In genomic region chr22:35541254-35541748, GRCh38 we compare ENCODE assay signal across 10 cellular contexts. TPM values are rescaled to one million over a fixed set of nuclear protein-coding genes. Genes with fewer than 3 reads are reported as not detected.
DNase-seq lines count a peak whose midpoint lies in the region; ATAC-seq and TF ChIP-seq lines count a peak whose summit lies in the region.
"Had no signal": no experiment of that assay in that cellular context is flagged by ENCODE, and none has a peak within 500 bp of the region (broad histone marks: within the 10 kb centered on the region; RNA-seq: fewer than 3 reads in every experiment).

No MANE protein-coding gene starts in this region.

- peaks cover 10 to 20% (median 16%) of the 10 kb centered on the region in 3 donors for H3K4me1 Mint-ChIP-seq in CD8-positive, alpha-beta memory T cell
- peaks cover 10 to 26% of the 10 kb centered on the region in 2 donors for H3K4me1 Mint-ChIP-seq in stimulated activated naive B cell treated with anti-CD40 and anti-IgM and Interleukin-4, amounts not matched to agents 10 μg/mL and 1 μg/mL and 100 μg/mL, for 72 hours

- H3K9me3 ChIP-seq in CD8-positive, alpha-beta memory T cell (ENCODE audit: low read length), result no peaks in the 10 kb centered on the region
- H3K9me3 ChIP-seq in hepatocyte (ENCODE audit: low read depth), result no peaks in the 10 kb centered on the region
- no peaks in the 10 kb centered on the region for H3K9me3 ChIP-seq in psoas muscle

- peaks cover 21 to 44% of the 10 kb centered on the region in 2 donors for H3K27me3 Mint-ChIP-seq in CD8-positive, alpha-beta memory T cell
- peaks cover 55 to 58% of the 10 kb centered on the region in 2 donors for H3K27me3 Mint-ChIP-seq in stimulated activated naive B cell treated with anti-CD40 and anti-IgM and Interleukin-4, amounts not matched to agents 10 μg/mL and 1 μg/mL and 100 μg/mL, for 72 hours

- ATAC-seq in psoas muscle (no peak), GM18519 (IDR thresholded peaks at IDR 0.05; ENCODE audit: low FRiP score, unreplicated experiment) (no peak)
- no peak for ATAC-seq in stimulated activated naive B cell treated with anti-CD40 and anti-IgM and Interleukin-4, amounts not matched to agents 10 μg/mL and 1 μg/mL and 100 μg/mL, for 72 hours (replicated peaks)

- no peak for DNase-seq in CD8-positive, alpha-beta memory T cell
- DNase-seq in NCI-H69 (lab: John Stamatoyannopoulos, UW) (peak; percentile 73), hepatocyte (ENCODE audit: low spot score) (peak; percentile 44), psoas muscle (no peak), Ammon's horn (ENCODE audit: low spot score) (no peak)
- no peak for DNase-seq in activated CD8-positive, alpha-beta memory T cell treated with anti-CD3 and anti-CD28 coated beads, Interleukin-2, amount 50 U/mL, for 4 hours
- no peak for DNase-seq in stimulated activated naive B cell treated with anti-CD40 and anti-IgM and Interleukin-4, amounts not matched to agents 10 μg/mL and 1 μg/mL and 100 μg/mL, for 72 hours
- DNase-seq: NCI-H526 treated with DMSO at 0.1 percent for 48 hours had no signal

- peaks cover 15% of the 10 kb centered on the region for H3K27me3 ChIP-seq in CD8-positive, alpha-beta memory T cell (ENCODE audit: insufficient read depth, low read length, poor library complexity, severe bottlenecking)
- H3K27me3 ChIP-seq in hepatocyte (peaks cover 37% of the 10 kb centered on the region), psoas muscle (ENCODE audit: insufficient read depth in 3 of 3, low read length in 2 of 3) (peaks cover 0 to 6% (median 0%) of the 10 kb centered on the region in 3 donors)

- H3K9me3 Mint-ChIP-seq in CD8-positive, alpha-beta memory T cell, result no peaks in the 10 kb centered on the region
- H3K9me3 Mint-ChIP-seq in stimulated activated naive B cell treated with anti-CD40 and anti-IgM and Interleukin-4, amounts not matched to agents 10 μg/mL and 1 μg/mL and 100 μg/mL, for 72 hours, result peaks cover 0 to 5% of the 10 kb centered on the region in 2 donors

- H3K27ac Mint-ChIP-seq in CD8-positive, alpha-beta memory T cell, result no peak overlapping the region
- no peak overlapping the region for H3K27ac Mint-ChIP-seq in stimulated activated naive B cell treated with anti-CD40 and anti-IgM and Interleukin-4, amounts not matched to agents 10 μg/mL and 1 μg/mL and 100 μg/mL, for 72 hours

- peak overlapping the region; percentile 99 for H3K4me2 ChIP-seq in hepatocyte

- no peak overlapping the region for H2AFZ ChIP-seq in hepatocyte

- no peaks in the 10 kb centered on the region for H3K9me2 ChIP-seq in hepatocyte (replicated peaks; ENCODE audit: insufficient read depth)

- no peaks in the 10 kb centered on the region for H3K36me3 ChIP-seq in CD8-positive, alpha-beta memory T cell (ENCODE audit: insufficient read depth, low read length)
- no peaks in the 10 kb centered on the region for H3K36me3 ChIP-seq in hepatocyte (replicated peaks; ENCODE audit: insufficient read depth, low read depth)
- H3K36me3 ChIP-seq in psoas muscle (ENCODE audit: insufficient read depth in 1 of 2, low read depth in 1 of 2), result no peaks in the 10 kb centered on the region

- no peak overlapping the region for H3K27ac ChIP-seq in CD8-positive, alpha-beta memory T cell (ENCODE audit: low read depth, low read length)
- no peak overlapping the region for H3K27ac ChIP-seq in hepatocyte
- H3K27ac ChIP-seq in psoas muscle, result peak overlapping the region; percentile 88
- H3K27ac ChIP-seq: epithelial cell of prostate had no signal

- CTCF ChIA-PET in CD8-positive, alpha-beta memory T cell (lab: Charles Lee), result interaction anchor here (1.8 kb wide), 1 partner anchor 11 kb away, joined by 6 read pairs; no protein-coding TSS in a partner anchor

- H3K4me1 ChIP-seq in CD8-positive, alpha-beta memory T cell (ENCODE audit: insufficient read depth, low read length), result peaks cover 11% of the 10 kb centered on the region
- H3K4me1 ChIP-seq in hepatocyte (ENCODE audit: insufficient read depth) (peaks cover 10% of the 10 kb centered on the region), psoas muscle (peaks cover 11% of the 10 kb centered on the region)

- WGBS in hepatocyte (ENCODE audit: low lambda C conversion rate, missing lambda C conversion rate), result 5% methylated on average over 22 of the region's 28 CpGs
- WGBS in psoas muscle, 3 donors, result 15 to 25% (median 19%) methylated on average over 17 to 28 of the region's 28 CpGs

- no peaks in the 10 kb centered on the region for H3K79me2 ChIP-seq in hepatocyte

- H3K4me3 ChIP-seq in CD8-positive, alpha-beta memory T cell (ENCODE audit: low read length), result peak overlapping the region; percentile 15
- H3K4me3 ChIP-seq in hepatocyte (peak overlapping the region; percentile 58), psoas muscle (peak overlapping the region; percentile 71)

- H4K20me1 ChIP-seq in hepatocyte (ENCODE audit: insufficient read depth, poor library complexity, severe bottlenecking), result no peaks in the 10 kb centered on the region

- POLR2A ChIA-PET in CD8-positive, alpha-beta memory T cell (lab: Charles Lee), result interaction anchor here (0.6 kb wide), 1 partner anchor 192 kb away, joined by 4 read pairs; no protein-coding TSS in a partner anchor

- no peaks in the 10 kb centered on the region for H3K36me3 Mint-ChIP-seq in CD8-positive, alpha-beta memory T cell
- H3K36me3 Mint-ChIP-seq in stimulated activated naive B cell treated with anti-CD40 and anti-IgM and Interleukin-4, amounts not matched to agents 10 μg/mL and 1 μg/mL and 100 μg/mL, for 72 hours, result peaks cover 0 to 4% of the 10 kb centered on the region in 2 donors

- TF ChIP-seq CTCF in hepatocyte (IDR thresholded peaks at IDR 0.05; ENCODE audit: poor library complexity), result no peak
- TF ChIP-seq CTCF in psoas muscle (IDR thresholded peaks at IDR 0.05), result no peak

- peak overlapping the region; percentile 21 to 52 (median 46) for H3K4me3 Mint-ChIP-seq in CD8-positive, alpha-beta memory T cell
- no peak overlapping the region for H3K4me3 Mint-ChIP-seq in stimulated activated naive B cell treated with anti-CD40 and anti-IgM and Interleukin-4, amounts not matched to agents 10 μg/mL and 1 μg/mL and 100 μg/mL, for 72 hours

- intact Hi-C loops in psoas muscle (cut with DNase I), result no loop called here

RNA-seq across cellular contexts. Expression of gene RASD2, which starts 0.7 kb away (rescaled TPM):
- under 1 TPM; 0.09 to 0.24 TPM for total RNA-seq in CD8-positive, alpha-beta memory T cell
- polyA plus RNA-seq in CD8-positive, alpha-beta memory T cell, result not detected
- total RNA-seq in hepatocyte (0.88 and 1.3 TPM in 2 replicates), psoas muscle (1 to 10 TPM; 3.5 to 6.1 (median 3.7) TPM)
- polyA plus RNA-seq in hepatocyte (12.7 and 13.5 TPM in 2 replicates), psoas muscle (1 to 10 TPM; 2.0 to 2.1 (median 2.1) TPM)

Comparison
In these comparisons a context has a peak if more than half of its experiments do, and no peak if none do; other contexts are left out.
1. DNase-seq: peak in NCI-H69 (single experiment) and hepatocyte (single experiment); none in CD8-positive, alpha-beta memory T cell (0 of 5), psoas muscle (0 of 2), activated CD8-positive, alpha-beta memory T cell treated with anti-CD3 and anti-CD28 coated beads, Interleukin-2, amount 50 U/mL, for 4 hours (single experiment), Ammon's horn (single experiment) and stimulated activated naive B cell treated with anti-CD40 and anti-IgM and Interleukin-4, amounts not matched to agents 10 μg/mL and 1 μg/mL and 100 μg/mL, for 72 hours (single experiment).
2. H3K4me3 ChIP-seq: peak in every context shown above with its lines; median percentile 71 in psoas muscle; 58 in hepatocyte; 15 in CD8-positive, alpha-beta memory T cell.
3. H3K4me3 Mint-ChIP-seq: peak in CD8-positive, alpha-beta memory T cell (7 of 7); none in stimulated activated naive B cell treated with anti-CD40 and anti-IgM and Interleukin-4, amounts not matched to agents 10 μg/mL and 1 μg/mL and 100 μg/mL, for 72 hours (0 of 2).